In genomic region chr2:88600038-88600465, GRCh38 we compare ENCODE assay signal across 8 cellular contexts. TPM values are rescaled to one million over a fixed set of nuclear protein-coding genes. Genes with fewer than 3 reads are reported as not detected.
A peak's percentile ranks its signal among the peaks of the same experiment; 100 is the strongest.
DNase-seq lines count a peak whose midpoint lies in the region; ATAC-seq and TF ChIP-seq lines count a peak whose summit lies in the region.

No MANE protein-coding gene starts in this region.

- TF ChIP-seq POLR2A in spleen (IDR thresholded peaks at IDR 0.05) = no peak

- intact Hi-C loops in spleen (cut with DNase I; ENCODE audit: low total_unique reads) = no loop called here

- no peak for TF ChIP-seq CTCF in spleen (IDR thresholded peaks at IDR 0.05 in 8 of 11, conservative IDR thresholded peaks at IDR 0.05 in 3 of 11)

- H3K36me3 ChIP-seq in HUES64 (ENCODE audit: insufficient read depth, low read length) (0 out of 2 replicates have a peak, but pooled peaks cover 2% of the 10 kb centered on the region), spleen (peaks cover 0 to 8% (median 0%) of the 10 kb centered on the region in 6 donors)

- H3K4me1 ChIP-seq in HUES64 (ENCODE audit: insufficient read depth, low read length) (peaks cover 71% of the 10 kb centered on the region), spleen (peaks cover 11 to 70% (median 33%) of the 10 kb centered on the region in 6 donors)

- ATAC-seq in GM21723 (IDR thresholded peaks at IDR 0.05; ENCODE audit: unreplicated experiment) = peak; percentile 96

- DNase-seq in GM03348 (ENCODE audit: low spot score) = peak; percentile 75
- DNase-seq in SHP77 (lab: John Stamatoyannopoulos, UW) = peak; percentile 84 to 85
- DNase-seq in hepatic stellate cell (ENCODE audit: low spot score) = peak; percentile 63
- DNase-seq in spleen = no peak
- DNase-seq in SKM-1 treated with dmso at 0.1 percent for 144 hours (lab: John Stamatoyannopoulos, UW; ENCODE audit: unreplicated experiment) = no peak

- no peaks in the 10 kb centered on the region for H3K9me3 ChIP-seq in HUES64 (ENCODE audit: insufficient read depth, low read depth, low read length)
- H3K9me3 ChIP-seq in spleen = no peaks in the 10 kb centered on the region

- H3K27ac ChIP-seq in HUES64 (ENCODE audit: low read depth, low read length) (peak overlapping the region; percentile 67), angular gyrus (ENCODE audit: low read depth, low read length) (peak overlapping the region; percentile 35), spleen (peak overlapping the region; percentile 31 to 83 (median 67))

- H3K27me3 ChIP-seq in HUES64 (ENCODE audit: insufficient read depth, low read length) (no peaks in the 10 kb centered on the region), spleen (replicated peaks in 1 of 7) (no peaks in the 10 kb centered on the region)

- 45% methylated on average over 4 of the region's 4 CpGs for WGBS in HUES64
- 33 to 50% (median 37%) methylated on average over 4 of the region's 4 CpGs for WGBS in spleen, 5 donors

- no peak overlapping the region; the same call in 1 of the 2 replicates for H3K9ac ChIP-seq in HUES64 (ENCODE audit: low read depth, low read length)

- H3K4me3 ChIP-seq in HUES64 (ENCODE audit: low read length) = no peak overlapping the region
- peak overlapping the region in 1 of 8 donors; percentile 25 for H3K4me3 ChIP-seq in spleen

RNA-seq across cellular contexts. Expression of gene EIF2AK3, which starts 27.2 kb away (rescaled TPM):
- polyA plus RNA-seq in HUES64 (2013, experiment 1 of 2) = 11.7 TPM
- polyA plus RNA-seq in HUES64 (2013, experiment 2 of 2) = 17.4 TPM
- total RNA-seq in spleen = 10 to 100 TPM; 17.6 to 29.8 (median 23.7) TPM
- polyA plus RNA-seq in spleen = 1 to 10 TPM; 4.3 to 5.4 (median 5.3) TPM

Comparison
In these comparisons a context has a peak if more than half of its experiments do, and no peak if none do; other contexts are left out.
1. DNase-seq: peak in GM03348 (single experiment), SHP77 (2 of 2) and hepatic stellate cell (single experiment); none in spleen (single experiment) and SKM-1 treated with dmso at 0.1 percent for 144 hours (single experiment).
2. Peak in every context shown above with its lines, with median percentiles within 50 percentile points of each other: H3K27ac ChIP-seq.